In genomic region chr9:35759795-35760194, GRCh38 we compare ENCODE assay signal across 18 cellular contexts. TPM values are rescaled to one million over a fixed set of nuclear protein-coding genes. Genes with fewer than 3 reads are reported as not detected.
"Had no signal": no experiment of that assay in that cellular context is flagged by ENCODE, and none has a peak within 500 bp of the region (broad histone marks: within the 10 kb centered on the region; RNA-seq: fewer than 3 reads in every experiment).

No MANE protein-coding gene starts in this region.

- H3K4me3 ChIP-seq: neural progenitor cell, skin epidermis, tibial nerve, vagina had no signal

- H3K27ac Mint-ChIP-seq: activated CD8-positive, alpha-beta T cell treated with anti-CD3 and anti-CD28 coated beads for 36 hours; activated T-helper 1 cell treated with anti-CD3 and anti-CD28 coated beads, Interleukin-12 subunit alpha, Interleukin-12 subunit beta, Interleukin-2, Interleukin-4 antibody, amounts not matched to agents 30 ng/mL and 10 ng/mL and 1 ng/mL, durations not matched to agents 14 hours and 24 hours and 36 hours; dendritic cell treated with granulocyte-macrophage colony-stimulating factor and Interleukin-4, amounts not matched to agents 40 ng/mL and 50 ng/mL, for 4 days; neural progenitor cell had no signal

- H3K27me3 ChIP-seq: neural progenitor cell, tibial nerve, vagina had no signal

- ATAC-seq: activated CD8-positive, alpha-beta T cell treated with anti-CD3 and anti-CD28 coated beads for 36 hours; left ventricle myocardium superior had no signal

- H3K36me3 ChIP-seq: neural progenitor cell, vagina had no signal

- H3K27me3 Mint-ChIP-seq: activated CD8-positive, alpha-beta T cell treated with anti-CD3 and anti-CD28 coated beads for 36 hours had no signal

- H3K4me1 ChIP-seq: parathyroid adenoma had no signal

- H3K9me3 Mint-ChIP-seq: activated CD8-positive, alpha-beta T cell treated with anti-CD3 and anti-CD28 coated beads for 36 hours; activated T-helper 1 cell treated with anti-CD3 and anti-CD28 coated beads, Interleukin-12 subunit alpha, Interleukin-12 subunit beta, Interleukin-2, Interleukin-4 antibody, amounts not matched to agents 30 ng/mL and 10 ng/mL and 1 ng/mL, durations not matched to agents 14 hours and 24 hours and 36 hours; dendritic cell treated with granulocyte-macrophage colony-stimulating factor and Interleukin-4, amounts not matched to agents 40 ng/mL and 50 ng/mL, for 4 days; neural progenitor cell had no signal

- H3K4me3 Mint-ChIP-seq: activated CD8-positive, alpha-beta T cell treated with anti-CD3 and anti-CD28 coated beads for 36 hours; activated T-helper 1 cell treated with anti-CD3 and anti-CD28 coated beads, Interleukin-12 subunit alpha, Interleukin-12 subunit beta, Interleukin-2, Interleukin-4 antibody, amounts not matched to agents 30 ng/mL and 10 ng/mL and 1 ng/mL, durations not matched to agents 14 hours and 24 hours and 36 hours; dendritic cell treated with granulocyte-macrophage colony-stimulating factor and Interleukin-4, amounts not matched to agents 40 ng/mL and 50 ng/mL, for 4 days; neural progenitor cell had no signal

- H3K9me3 ChIP-seq: tibial nerve, vagina had no signal

- H3K27ac ChIP-seq: neural progenitor cell, parathyroid adenoma, skin epidermis, vagina, WERI-Rb-1 had no signal

- DNase-seq: activated CD4-positive, alpha-beta T cell treated with anti-CD3 and anti-CD28 coated beads for 4 hours; activated CD8-positive, alpha-beta memory T cell treated with anti-CD3 and anti-CD28 coated beads, Interleukin-2, amount 50 U/mL, for 4 hours; activated CD8-positive, alpha-beta T cell treated with anti-CD3 and anti-CD28 coated beads for 36 hours; activated naive CD4-positive, alpha-beta T cell treated with Interleukin-2 at 50 U/mL for 16 hours; caudate nucleus; hippocampal formation; left ventricle myocardium superior; mesenchymal stem cell; WERI-Rb-1 had no signal

RNA-seq across cellular contexts. Expression of gene MSMP, which starts 5.7 kb away (rescaled TPM):
- total RNA-seq: activated T-helper 1 cell treated with anti-CD3 and anti-CD28 coated beads, Interleukin-12 subunit alpha, Interleukin-12 subunit beta, Interleukin-2, Interleukin-4 antibody, amounts not matched to agents 30 ng/mL and 10 ng/mL and 1 ng/mL, durations not matched to agents 14 hours and 24 hours and 36 hours; kidney epithelial cell; left ventricle myocardium superior; subcutaneous adipose tissue; tibial nerve; vagina had no signal
